In genomic region chr16:23512168-23512695, GRCh38 we compare ENCODE assay signal across 26 cellular contexts.
"Had no signal": no experiment of that assay in that cellular context is flagged by ENCODE, and none has a peak within 500 bp of the region (broad histone marks: within the 10 kb centered on the region; RNA-seq: fewer than 3 reads in every experiment).

No MANE protein-coding gene starts in this region.

- H3K36me3 ChIP-seq: adrenal gland, colonic mucosa had no signal

- DNase-seq: activated CD4-positive, alpha-beta T cell treated with anti-CD3 and anti-CD28 coated beads, Interleukin-2, amount 50 U/mL, for 1 hour; activated CD8-positive, alpha-beta T cell treated with anti-CD3 and anti-CD28 coated beads, Interleukin-2, amount 10 ng/mL, durations not matched to agents 7 days and 5 days; activated gamma-delta T cell treated with Interleukin-2 at 50 U/mL for 16 hours; adrenal gland; colonic mucosa; dorsolateral prefrontal cortex; effector memory CD8-positive, alpha-beta T cell; esophagus squamous epithelium; gastrocnemius medialis; hypothalamus; left ventricle myocardium superior; mammary epithelial cell; midbrain; pancreas; right cardiac atrium; stimulated activated CD4-positive, alpha-beta T cell treated with anti-CD3 and anti-CD28 coated beads, Interleukin-2, amount 100 ng/mL, for 24 hours; stimulated activated naive CD8-positive, alpha-beta T cell treated with anti-CD3 and anti-CD28 coated beads, Interleukin-15, amount 100 ng/mL, for 72 hours; T-helper 17 cell; tibial artery had no signal

- H3K27ac ChIP-seq: adrenal gland, ascending aorta, colonic mucosa, dorsolateral prefrontal cortex, esophagus squamous epithelium, gastrocnemius medialis, pancreas, skin epidermis, tibial artery had no signal

- H3K27ac Mint-ChIP-seq: activated CD8-positive, alpha-beta T cell treated with anti-CD3 and anti-CD28 coated beads, Interleukin-2, amount 10 ng/mL, durations not matched to agents 7 days and 5 days; activated T-helper 1 cell treated with anti-CD3 and anti-CD28 coated beads, Interleukin-12 subunit alpha, Interleukin-12 subunit beta, Interleukin-2, Interleukin-4 antibody, amounts not matched to agents 30 ng/mL and 10 ng/mL and 1 ng/mL, durations not matched to agents 14 hours and 24 hours and 36 hours; natural killer cell treated with Interleukin-12 subunit alpha and Interleukin-12 subunit beta and Interleukin-15 and Interleukin-18, amount 100 ng/mL, for 72 hours; stimulated activated effector memory CD8-positive, alpha-beta T cell treated with anti-CD3 and anti-CD28 coated beads, Interleukin-12 subunit alpha, Interleukin-12 subunit beta, amount 100 ng/mL, for 72 hours; stimulated activated naive CD8-positive, alpha-beta T cell treated with anti-CD3 and anti-CD28 coated beads, Interleukin-15, amount 100 ng/mL, for 72 hours; T-helper 17 cell had no signal

- H3K27me3 Mint-ChIP-seq: activated naive CD8-positive, alpha-beta T cell; effector memory CD8-positive, alpha-beta T cell; natural killer cell treated with Interleukin-12 subunit alpha and Interleukin-12 subunit beta and Interleukin-15 and Interleukin-18, amount 100 ng/mL, for 72 hours; stimulated activated naive CD8-positive, alpha-beta T cell treated with anti-CD3 and anti-CD28 coated beads, Interleukin-15, amount 100 ng/mL, for 72 hours; T-helper 17 cell had no signal

- H3K9me3 Mint-ChIP-seq: activated T-helper 1 cell treated with anti-CD3 and anti-CD28 coated beads, Interleukin-12 subunit alpha, Interleukin-12 subunit beta, Interleukin-2, Interleukin-4 antibody, amounts not matched to agents 30 ng/mL and 10 ng/mL and 1 ng/mL, durations not matched to agents 14 hours and 24 hours and 36 hours; effector memory CD8-positive, alpha-beta T cell; natural killer cell treated with Interleukin-12 subunit alpha and Interleukin-12 subunit beta and Interleukin-15 and Interleukin-18, amount 100 ng/mL, for 72 hours; stimulated activated naive CD8-positive, alpha-beta T cell treated with anti-CD3 and anti-CD28 coated beads, Interleukin-15, amount 100 ng/mL, for 72 hours had no signal

- H3K27me3 ChIP-seq: adrenal gland, ascending aorta, colonic mucosa, dorsolateral prefrontal cortex, esophagus squamous epithelium, gastrocnemius medialis, pancreas, tibial artery had no signal

- ATAC-seq: activated CD4-positive, CD25-positive, alpha-beta regulatory T cell treated with anti-CD3 and anti-CD28 coated beads, Interleukin-2, amount 50 U/mL, for 24 hours; activated CD8-positive, alpha-beta T cell treated with anti-CD3 and anti-CD28 coated beads, Interleukin-2, amount 10 ng/mL, durations not matched to agents 7 days and 5 days; effector memory CD8-positive, alpha-beta T cell; gastrocnemius medialis; left ventricle myocardium superior; natural killer cell treated with Interleukin-12 subunit alpha and Interleukin-12 subunit beta and Interleukin-15 and Interleukin-18, amount 100 ng/mL, for 72 hours; pancreas; right cardiac atrium; stimulated activated effector memory CD8-positive, alpha-beta T cell treated with anti-CD3 and anti-CD28 coated beads, Interleukin-12 subunit alpha, Interleukin-12 subunit beta, amount 100 ng/mL, for 72 hours; stimulated activated naive CD8-positive, alpha-beta T cell treated with anti-CD3 and anti-CD28 coated beads, Interleukin-15, amount 100 ng/mL, for 72 hours; T-helper 17 cell had no signal

- H3K4me1 ChIP-seq: colonic mucosa had no signal

- H3K9me3 ChIP-seq: adrenal gland, ascending aorta, colonic mucosa, esophagus squamous epithelium, gastrocnemius medialis, pancreas, tibial artery had no signal

- H3K4me3 ChIP-seq: adrenal gland, ascending aorta, colonic mucosa, dorsolateral prefrontal cortex, esophagus squamous epithelium, gastrocnemius medialis, pancreas, skin epidermis, tibial artery had no signal
